Comparison of ENCODE assay signal across 23 cellular contexts in the genomic region with DNA sequence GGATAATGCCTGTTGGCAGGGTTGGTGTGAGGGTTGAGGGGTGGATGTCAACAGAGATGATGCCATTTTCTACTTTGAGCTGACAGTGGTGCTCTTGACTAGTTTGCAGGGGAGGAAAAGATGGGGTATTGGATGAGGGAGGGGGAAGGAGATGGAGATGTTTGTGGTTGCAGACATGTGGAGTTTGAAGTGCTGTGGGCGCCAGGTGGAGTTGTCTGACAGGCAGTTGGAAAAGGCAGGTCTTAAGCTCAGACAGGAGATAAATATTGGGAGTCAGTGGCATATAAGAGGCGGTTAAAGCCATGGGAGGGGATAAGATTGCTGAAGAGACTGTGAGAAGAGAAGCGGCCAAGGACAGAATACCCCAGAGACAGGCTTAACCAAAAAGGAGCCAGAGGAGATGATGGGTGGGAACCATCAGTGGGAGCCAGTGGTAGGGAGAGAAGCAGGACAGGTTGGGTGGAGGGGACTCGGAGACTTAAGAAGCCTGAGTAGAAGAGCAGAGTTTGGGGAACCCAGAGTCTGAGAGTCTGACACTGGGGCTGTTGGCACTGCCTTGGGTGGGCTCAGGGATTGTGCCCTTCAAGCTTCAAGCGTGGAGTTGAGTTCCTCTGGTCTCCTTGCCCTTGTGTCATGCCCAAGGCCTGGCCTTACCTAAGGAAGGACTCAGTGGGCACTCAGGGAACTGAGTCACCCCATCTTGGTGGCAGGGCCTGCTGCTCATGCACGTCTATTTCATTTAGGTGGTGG. TPM values are rescaled to one million over a fixed set of nuclear protein-coding genes. Genes with fewer than 3 reads are reported as not detected.
DNase-seq lines count a peak whose midpoint lies in the region; ATAC-seq and TF ChIP-seq lines count a peak whose summit lies in the region.
"Had no signal": no experiment of that assay in that cellular context is flagged by ENCODE, and none has a peak within 500 bp of the region (broad histone marks: within the 10 kb centered on the region; RNA-seq: fewer than 3 reads in every experiment).

No MANE protein-coding gene starts in this region.

- CTCF ChIA-PET in activated naive CD4-positive, alpha-beta T cell treated with anti-CD3 and anti-CD28 coated beads for 36 hours (lab: Charles Lee) = interaction anchor here (0.5 to 0.8 kb wide), 3 partner anchors 13 to 583 kb away, joined by 3 to 5 read pairs (median 4); no protein-coding TSS in a partner anchor

- no peak overlapping the region for H2AFZ ChIP-seq in DND-41 (ENCODE audit: low read depth, low read length)
- H2AFZ ChIP-seq: GM23338 had no signal

- H3K4me1 ChIP-seq in DND-41 (ENCODE audit: insufficient read depth, low read length) (no peaks in the 10 kb centered on the region), sigmoid colon (no peaks in the 10 kb centered on the region)
- H3K4me1 ChIP-seq: BLaER1 treated with 17β-estradiol and CSF1 and Interleukin-3, amounts not matched to agents 10 nM and 100 nM; breast epithelium; gastroesophageal sphincter; prostate gland; SJCRH30; upper lobe of left lung had no signal

- H3K27ac ChIP-seq in DND-41 (ENCODE audit: low read length) = no peak overlapping the region
- no peak overlapping the region for H3K27ac ChIP-seq in sigmoid colon
- H3K27ac ChIP-seq: BLaER1 treated with 17β-estradiol and CSF1 and Interleukin-3, amounts not matched to agents 10 nM and 100 nM; breast epithelium; gastroesophageal sphincter; neutrophil; prostate gland; SJCRH30; upper lobe of left lung had no signal

- H3K36me3 ChIP-seq in DND-41 (ENCODE audit: insufficient read depth, low read length) (peaks cover 87% of the 10 kb centered on the region), sigmoid colon (peaks cover 33 to 100% (median 90%) of the 10 kb centered on the region in 4 donors)

- intact Hi-C loops in activated naive CD4-positive, alpha-beta T cell treated with anti-CD3 and anti-CD28 coated beads for 36 hours (cut with micrococcal nuclease) = no loop called here
- intact Hi-C loops in sigmoid colon (cut with DNase I) = no loop called here

- ATAC-seq in DND-41 (ENCODE audit: insufficient read depth, low read depth) = peak; percentile 42; the same call in 1 of the 3 replicates
- ATAC-seq: gastroesophageal sphincter, GM23338, WTC11 had no signal

- 86 to 94% methylated on average over 6 of the region's 6 CpGs for WGBS in sigmoid colon, 2 donors

- H3K4me3 ChIP-seq in DND-41 (ENCODE audit: low read depth in 1 of 2, low read length in 2 of 2) (no peak overlapping the region), sigmoid colon (no peak overlapping the region)
- H3K4me3 ChIP-seq: BLaER1 treated with 17β-estradiol and CSF1 and Interleukin-3, amounts not matched to agents 10 nM and 100 nM; breast epithelium; gastroesophageal sphincter; GM23338; prostate gland; SJCRH30; upper lobe of left lung had no signal

- peak overlapping the region; percentile 46 for H3K27ac Mint-ChIP-seq in activated naive CD4-positive, alpha-beta T cell treated with anti-CD3 and anti-CD28 coated beads for 36 hours
- H3K27ac Mint-ChIP-seq: activated CD4-positive, alpha-beta memory T cell treated with anti-CD3 and anti-CD28 coated beads for 36 hours; GM23338; WTC11 had no signal

- H3K27me3 Mint-ChIP-seq in activated naive CD4-positive, alpha-beta T cell treated with anti-CD3 and anti-CD28 coated beads for 36 hours (ENCODE audit: low read depth) = no peaks in the 10 kb centered on the region
- H3K27me3 Mint-ChIP-seq: activated CD4-positive, alpha-beta memory T cell treated with anti-CD3 and anti-CD28 coated beads for 36 hours had no signal

- no peaks in the 10 kb centered on the region for H3K9me3 ChIP-seq in DND-41 (ENCODE audit: insufficient read depth, low read length, severe bottlenecking)
- no peaks in the 10 kb centered on the region for H3K9me3 ChIP-seq in sigmoid colon
- H3K9me3 ChIP-seq: BLaER1 treated with 17β-estradiol and CSF1 and Interleukin-3, amounts not matched to agents 10 nM and 100 nM; breast epithelium; gastroesophageal sphincter; neutrophil; prostate gland; SJCRH30; upper lobe of left lung had no signal

- no peak for DNase-seq in activated naive CD4-positive, alpha-beta T cell treated with anti-CD3 and anti-CD28 coated beads for 36 hours
- DNase-seq in activated naive CD4-positive, alpha-beta T cell treated with Interleukin-2 at 50 U/mL for 16 hours = no peak
- DNase-seq in DND-41 = no peak
- DNase-seq in NCI-H187 treated with DMSO at 0.1 percent for 48 hours (lab: John Stamatoyannopoulos, UW) = peak; percentile 73
- DNase-seq in sigmoid colon = peak; percentile 15
- no peak for DNase-seq in pons (ENCODE audit: low spot score)
- no peak for DNase-seq in GM13977 (ENCODE audit: low spot score)
- DNase-seq: activated CD4-positive, alpha-beta memory T cell treated with anti-CD3 and anti-CD28 coated beads for 36 hours; activated naive CD4-positive, alpha-beta T cell; anterior cingulate cortex; NCI-H1048; NCI-H2171; NCI-H510A treated with DMSO at 0.1 percent for 48 hours; SJCRH30; stimulated activated CD4-positive, alpha-beta T cell treated with anti-CD3 and anti-CD28 coated beads, Interleukin-4, amount 100 ng/mL, for 4 hours; upper lobe of left lung had no signal

- H3K36me3 Mint-ChIP-seq in activated naive CD4-positive, alpha-beta T cell treated with anti-CD3 and anti-CD28 coated beads for 36 hours (ENCODE audit: low read depth) = peaks cover 38% of the 10 kb centered on the region

- H3K4me1 Mint-ChIP-seq in activated naive CD4-positive, alpha-beta T cell treated with anti-CD3 and anti-CD28 coated beads for 36 hours (ENCODE audit: low read depth) = peaks cover 4% of the 10 kb centered on the region
- H3K4me1 Mint-ChIP-seq: GM23338, WTC11 had no signal

- H3K27me3 ChIP-seq in DND-41 (ENCODE audit: insufficient read depth, low read length, poor library complexity) (no peaks in the 10 kb centered on the region), sigmoid colon (no peaks in the 10 kb centered on the region)
- H3K27me3 ChIP-seq: BLaER1 treated with 17β-estradiol and CSF1 and Interleukin-3, amounts not matched to agents 10 nM and 100 nM; breast epithelium; gastroesophageal sphincter; neutrophil; SJCRH30; upper lobe of left lung had no signal

- H4K20me1 ChIP-seq in DND-41 (ENCODE audit: insufficient read depth, low read length) = no peaks in the 10 kb centered on the region

- no peak overlapping the region for H3K9ac ChIP-seq in DND-41 (ENCODE audit: low read depth, low read length)

- in situ Hi-C loops in GM13977 (cut with MboI; ENCODE audit: low pct_unique_long_range_greater_than_20kb, low sequenced_read_pairs, unreplicated experiment) = no loop called here

- TF ChIP-seq CTCF in DND-41 (IDR thresholded peaks at IDR 0.05; ENCODE audit: borderline replicate concordance, extremely low read depth, low read length, poor library complexity, severe bottlenecking) (no peak), sigmoid colon (IDR thresholded peaks at IDR 0.05) (no peak), GM13977 (IDR thresholded peaks at IDR 0.05; ENCODE audit: extremely low read depth, insufficient read depth, missing control alignments) (no peak)

- H3K79me2 ChIP-seq in DND-41 (ENCODE audit: insufficient read depth, low read length) = no peaks in the 10 kb centered on the region

- H3K9me3 Mint-ChIP-seq in activated naive CD4-positive, alpha-beta T cell treated with anti-CD3 and anti-CD28 coated beads for 36 hours = no peaks in the 10 kb centered on the region
- H3K9me3 Mint-ChIP-seq: activated CD4-positive, alpha-beta memory T cell treated with anti-CD3 and anti-CD28 coated beads for 36 hours; GM23338; WTC11 had no signal

- no peak for TF ChIP-seq EP300 in sigmoid colon (IDR thresholded peaks at IDR 0.05)

- no peak for TF ChIP-seq POLR2A in sigmoid colon (IDR thresholded peaks at IDR 0.05)

- H3K4me2 ChIP-seq in DND-41 (ENCODE audit: insufficient read depth, low read length) = no peak overlapping the region
- H3K4me2 ChIP-seq: BLaER1 treated with 17β-estradiol and CSF1 and Interleukin-3, amounts not matched to agents 10 nM and 100 nM; GM23338 had no signal

- no peak overlapping the region for H3K4me3 Mint-ChIP-seq in activated naive CD4-positive, alpha-beta T cell treated with anti-CD3 and anti-CD28 coated beads for 36 hours
- H3K4me3 Mint-ChIP-seq: activated CD4-positive, alpha-beta memory T cell treated with anti-CD3 and anti-CD28 coated beads for 36 hours; GM23338; WTC11 had no signal

RNA-seq across cellular contexts. Expression of a gene that starts 13.9 kb away (rescaled TPM):
- 100 to 1,000 TPM; 125 to 128 TPM for total RNA-seq in activated naive CD4-positive, alpha-beta T cell treated with anti-CD3 and anti-CD28 coated beads for 36 hours
- 10 to 100 TPM; 50.9 to 78.1 (median 57.9) TPM for total RNA-seq in sigmoid colon
- polyA plus RNA-seq in sigmoid colon = 100 to 1,000 TPM; 104 to 151 (median 148) TPM

RNA-seq across cellular contexts. Expression of a gene that starts 15.3 kb away (rescaled TPM):
- 10 to 100 TPM; 35.0 to 35.8 TPM for total RNA-seq in activated naive CD4-positive, alpha-beta T cell treated with anti-CD3 and anti-CD28 coated beads for 36 hours
- 10 to 100 TPM; 15.2 to 22.5 (median 20.2) TPM for total RNA-seq in sigmoid colon
- polyA plus RNA-seq in sigmoid colon = 10 to 100 TPM; 21.6 to 41.2 (median 25.4) TPM

Comparison
In these comparisons a context has a peak if more than half of its experiments do, and no peak if none do; other contexts are left out.
1. DNase-seq: peak in NCI-H187 treated with DMSO at 0.1 percent for 48 hours (single experiment) and sigmoid colon (single experiment); none in activated naive CD4-positive, alpha-beta T cell treated with anti-CD3 and anti-CD28 coated beads for 36 hours (single experiment), activated naive CD4-positive, alpha-beta T cell treated with Interleukin-2 at 50 U/mL for 16 hours (single experiment), DND-41 (single experiment), pons (single experiment) and GM13977 (single experiment).